ENCODE assay signal across 10 cellular contexts in the genomic region with DNA sequence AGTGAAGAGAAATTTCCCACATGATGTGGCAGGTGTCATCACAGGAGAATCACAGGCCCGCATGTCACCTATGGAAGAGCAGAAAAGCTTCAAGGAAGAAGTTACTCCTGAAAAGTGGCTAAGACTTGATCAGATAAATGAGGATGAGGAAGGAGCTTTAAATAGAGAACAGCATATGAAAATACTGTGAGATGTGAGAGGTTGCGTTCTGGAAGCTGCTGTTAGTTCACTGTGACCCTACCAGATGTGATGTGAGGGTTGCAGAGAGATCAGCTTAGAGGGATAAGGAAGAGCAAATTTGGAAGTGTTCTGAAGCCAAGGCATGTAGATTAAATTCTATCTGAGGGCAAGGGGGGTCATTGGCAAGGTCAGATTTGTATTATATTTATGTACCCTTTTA.
A peak's percentile ranks its signal among the peaks of the same experiment; 100 is the strongest.
DNase-seq lines count a peak whose midpoint lies in the region; ATAC-seq lines count a peak whose summit lies in the region.
"Had no signal": no experiment of that assay in that cellular context is flagged by ENCODE, and none has a peak within 500 bp of the region (broad histone marks: within the 10 kb centered on the region; RNA-seq: fewer than 3 reads in every experiment).

No MANE protein-coding gene starts in this region.

- ATAC-seq in GM18498 (IDR thresholded peaks at IDR 0.05; ENCODE audit: unreplicated experiment) (peak; percentile 69), GM19324 (IDR thresholded peaks at IDR 0.05; ENCODE audit: low FRiP score, unreplicated experiment) (peak; percentile 67), HG03432 (IDR thresholded peaks at IDR 0.05; ENCODE audit: unreplicated experiment) (peak; percentile 40), GM19397 (IDR thresholded peaks at IDR 0.05; ENCODE audit: unreplicated experiment) (no peak)
- no peak for ATAC-seq in activated naive CD8-positive, alpha-beta T cell treated with anti-CD3 and anti-CD28 coated beads, Interleukin-2, amount 50 U/mL, for 24 hours

- H3K36me3 Mint-ChIP-seq in activated naive CD8-positive, alpha-beta T cell treated with anti-CD3 and anti-CD28 coated beads, Interleukin-2, amount 50 U/mL, for 24 hours (ENCODE audit: low read depth) = peaks cover 22% of the 10 kb centered on the region

- H3K4me1 Mint-ChIP-seq in activated naive CD8-positive, alpha-beta T cell treated with anti-CD3 and anti-CD28 coated beads, Interleukin-2, amount 50 U/mL, for 24 hours = peaks cover 18% of the 10 kb centered on the region

- no peak overlapping the region for H3K4me3 Mint-ChIP-seq in activated naive CD8-positive, alpha-beta T cell treated with anti-CD3 and anti-CD28 coated beads, Interleukin-2, amount 50 U/mL, for 24 hours

- peak overlapping the region; percentile 43 for H3K27ac Mint-ChIP-seq in activated naive CD8-positive, alpha-beta T cell treated with anti-CD3 and anti-CD28 coated beads, Interleukin-2, amount 50 U/mL, for 24 hours

- peaks cover 4% of the 10 kb centered on the region for H3K9me3 Mint-ChIP-seq in activated naive CD8-positive, alpha-beta T cell treated with anti-CD3 and anti-CD28 coated beads, Interleukin-2, amount 50 U/mL, for 24 hours

- H3K27me3 Mint-ChIP-seq in activated naive CD8-positive, alpha-beta T cell treated with anti-CD3 and anti-CD28 coated beads, Interleukin-2, amount 50 U/mL, for 24 hours = no peaks in the 10 kb centered on the region

- no peak for DNase-seq in activated naive CD8-positive, alpha-beta T cell treated with anti-CD3 and anti-CD28 coated beads, Interleukin-2, amount 50 U/mL, for 24 hours
- DNase-seq in glomerular visceral epithelial cell (ENCODE audit: extremely low spot score) (no peak), activated gamma-delta T cell (lab: John Stamatoyannopoulos, UW) (no peak), NCI-H128 (lab: John Stamatoyannopoulos, UW; ENCODE audit: unreplicated experiment) (no peak)
- DNase-seq: NCI-H2107, nucleus accumbens had no signal

Comparison
In these comparisons a context has a peak if more than half of its experiments do, and no peak if none do; other contexts are left out.
1. ATAC-seq: peak in GM18498 (single experiment), GM19324 (single experiment) and HG03432 (single experiment); none in activated naive CD8-positive, alpha-beta T cell treated with anti-CD3 and anti-CD28 coated beads, Interleukin-2, amount 50 U/mL, for 24 hours (single experiment) and GM19397 (single experiment).